In the genomic region with DNA sequence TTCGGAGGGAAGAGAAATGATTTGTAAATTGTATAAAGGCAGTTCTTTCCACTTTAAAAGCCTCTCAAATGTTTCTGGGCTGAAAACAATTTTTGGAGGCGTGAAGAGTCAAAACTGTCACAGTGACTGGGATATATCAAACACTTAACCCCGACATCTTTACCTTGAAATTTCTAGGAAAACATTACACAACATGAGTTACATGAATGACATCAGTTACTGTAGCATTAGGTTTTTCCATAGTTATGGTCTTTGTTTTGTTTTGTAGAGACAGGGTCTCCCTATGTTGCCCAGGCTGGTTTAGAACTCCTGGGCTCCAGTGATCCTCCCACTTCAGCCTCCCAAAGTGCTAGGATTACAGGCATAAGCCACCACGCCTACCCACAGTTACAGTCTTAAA, we compare ENCODE assay signal across 22 cellular contexts. TPM values are rescaled to one million over a fixed set of nuclear protein-coding genes. Genes with fewer than 3 reads are reported as not detected.
DNase-seq lines count a peak whose midpoint lies in the region; ATAC-seq and TF ChIP-seq lines count a peak whose summit lies in the region.
"Had no signal": no experiment of that assay in that cellular context is flagged by ENCODE, and none has a peak within 500 bp of the region (broad histone marks: within the 10 kb centered on the region; RNA-seq: fewer than 3 reads in every experiment).

No MANE protein-coding gene starts in this region.

- no peaks in the 10 kb centered on the region for H3K4me1 Mint-ChIP-seq in activated naive CD4-positive, alpha-beta T cell treated with anti-CD3 and anti-CD28 coated beads, Interleukin-2, amount 10 ng/mL, durations not matched to agents 7 days and 5 days
- peaks cover 15% of the 10 kb centered on the region for H3K4me1 Mint-ChIP-seq in central memory CD8-positive, alpha-beta T cell
- H3K4me1 Mint-ChIP-seq in osteocyte (ENCODE audit: unreplicated experiment): peaks cover 14% of the 10 kb centered on the region

- H3K36me3 Mint-ChIP-seq in activated naive CD4-positive, alpha-beta T cell treated with anti-CD3 and anti-CD28 coated beads, Interleukin-2, amount 10 ng/mL, durations not matched to agents 7 days and 5 days: peaks cover 68% of the 10 kb centered on the region
- H3K36me3 Mint-ChIP-seq in central memory CD8-positive, alpha-beta T cell (ENCODE audit: insufficient read depth): peaks cover 62% of the 10 kb centered on the region
- peaks cover 58% of the 10 kb centered on the region for H3K36me3 Mint-ChIP-seq in osteocyte (ENCODE audit: unreplicated experiment)

- H3K9me3 Mint-ChIP-seq in activated naive CD4-positive, alpha-beta T cell treated with anti-CD3 and anti-CD28 coated beads, Interleukin-2, amount 10 ng/mL, durations not matched to agents 7 days and 5 days: no peaks in the 10 kb centered on the region
- peaks cover under 1% of the 10 kb centered on the region for H3K9me3 Mint-ChIP-seq in central memory CD8-positive, alpha-beta T cell
- no peaks in the 10 kb centered on the region for H3K9me3 Mint-ChIP-seq in osteocyte (ENCODE audit: unreplicated experiment)
- H3K9me3 Mint-ChIP-seq: natural killer cell had no signal

- no peak for ATAC-seq in central memory CD8-positive, alpha-beta T cell (replicated peaks; ENCODE audit: extremely low read depth, poor library complexity, severe bottlenecking)
- ATAC-seq: left colon, natural killer cell had no signal

- H3K4me3 Mint-ChIP-seq in activated naive CD4-positive, alpha-beta T cell treated with anti-CD3 and anti-CD28 coated beads, Interleukin-2, amount 10 ng/mL, durations not matched to agents 7 days and 5 days: no peak overlapping the region
- H3K4me3 Mint-ChIP-seq in central memory CD8-positive, alpha-beta T cell: no peak overlapping the region
- H3K4me3 Mint-ChIP-seq in osteocyte (ENCODE audit: unreplicated experiment): no peak overlapping the region
- H3K4me3 Mint-ChIP-seq: natural killer cell; T-helper 1 cell treated with Interleukin-12 subunit alpha and Interleukin-12 subunit beta and Interleukin-4 antibody, amounts not matched to agents 30 μg/mL and 1 μg/mL, for 36 hours had no signal

- TF ChIP-seq CTCF in osteocyte (IDR thresholded peaks at IDR 0.05): no peak

- CTCF ChIA-PET in activated naive CD4-positive, alpha-beta T cell treated with anti-CD3 and anti-CD28 coated beads, Interleukin-2, amount 10 ng/mL, durations not matched to agents 7 days and 5 days (lab: Charles Lee): interaction anchor here (1.2 kb wide), 1 partner anchor 297 kb away, joined by 3 read pairs; no protein-coding TSS in a partner anchor

- peak overlapping the region; percentile 52 for H3K27ac Mint-ChIP-seq in activated naive CD4-positive, alpha-beta T cell treated with anti-CD3 and anti-CD28 coated beads, Interleukin-2, amount 10 ng/mL, durations not matched to agents 7 days and 5 days
- H3K27ac Mint-ChIP-seq in central memory CD8-positive, alpha-beta T cell (ENCODE audit: low read depth): peak overlapping the region; percentile 33
- H3K27ac Mint-ChIP-seq in osteocyte (ENCODE audit: unreplicated experiment): peak overlapping the region; percentile 47
- H3K27ac Mint-ChIP-seq: T-helper 1 cell treated with Interleukin-12 subunit alpha and Interleukin-12 subunit beta and Interleukin-4 antibody, amounts not matched to agents 30 μg/mL and 1 μg/mL, for 36 hours had no signal

- DNase-seq in activated naive CD4-positive, alpha-beta T cell treated with anti-CD3 and anti-CD28 coated beads, Interleukin-2, amount 10 ng/mL, durations not matched to agents 7 days and 5 days: no peak
- no peak for DNase-seq in activated naive CD4-positive, alpha-beta T cell treated with anti-CD3 and anti-CD28 coated beads, Interleukin-2, amount 50 U/mL, for 16 hours
- DNase-seq in NCI-H2227 treated with DMSO at 0.1 percent for 48 hours (lab: John Stamatoyannopoulos, UW): peak; percentile 60
- no peak for DNase-seq in central memory CD8-positive, alpha-beta T cell (ENCODE audit: low spot score in 2 of 2)
- DNase-seq in osteocyte (ENCODE audit: extremely low spot score, unreplicated experiment): peak; percentile 7
- DNase-seq in effector CD4-positive, alpha-beta T cell: no peak
- no peak for DNase-seq in T-helper 9 cell
- no peak for DNase-seq in SIG-M5 treated with dmso at 0.1 percent for 504 hours (lab: John Stamatoyannopoulos, UW; ENCODE audit: unreplicated experiment)
- DNase-seq: Caco-2, DMS79 treated with DMSO at 0.1 percent for 48 hours, erythroblast, foreskin fibroblast, left colon, mesendoderm, MG63, natural killer cell, NCI-H2029 treated with DMSO at 0.1 percent for 48 hours, NCI-H345, NCI-H748 treated with DMSO at 0.1 percent for 48 hours, RPMI8226, testis had no signal

- H3K27me3 Mint-ChIP-seq in activated naive CD4-positive, alpha-beta T cell treated with anti-CD3 and anti-CD28 coated beads, Interleukin-2, amount 10 ng/mL, durations not matched to agents 7 days and 5 days: no peaks in the 10 kb centered on the region
- no peaks in the 10 kb centered on the region for H3K27me3 Mint-ChIP-seq in central memory CD8-positive, alpha-beta T cell
- H3K27me3 Mint-ChIP-seq in osteocyte (ENCODE audit: unreplicated experiment): no peaks in the 10 kb centered on the region

RNA-seq across cellular contexts. Expression of a gene that starts 25.7 kb away (rescaled TPM):
- 55.8 and 62.4 TPM in 2 replicates for total RNA-seq in osteocyte

Comparison
In these comparisons a context has a peak if more than half of its experiments do, and no peak if none do; other contexts are left out.
1. DNase-seq: peak in NCI-H2227 treated with DMSO at 0.1 percent for 48 hours (single experiment) and osteocyte (single experiment); none in activated naive CD4-positive, alpha-beta T cell treated with anti-CD3 and anti-CD28 coated beads, Interleukin-2, amount 10 ng/mL, durations not matched to agents 7 days and 5 days (single experiment), activated naive CD4-positive, alpha-beta T cell treated with anti-CD3 and anti-CD28 coated beads, Interleukin-2, amount 50 U/mL, for 16 hours (single experiment), central memory CD8-positive, alpha-beta T cell (0 of 2), effector CD4-positive, alpha-beta T cell (single experiment), T-helper 9 cell (single experiment) and SIG-M5 treated with dmso at 0.1 percent for 504 hours (single experiment).
2. Peak in every context shown above with its lines, with median percentiles within 50 percentile points of each other: H3K27ac Mint-ChIP-seq.